Comparison of ENCODE assay signal across 9 cellular contexts in genomic region chr1:24606296-24606605, GRCh38. TPM values are rescaled to one million over a fixed set of nuclear protein-coding genes. Genes with fewer than 3 reads are reported as not detected.
"Had no signal": no experiment of that assay in that cellular context is flagged by ENCODE, and none has a peak within 500 bp of the region (broad histone marks: within the 10 kb centered on the region; RNA-seq: fewer than 3 reads in every experiment).

No MANE protein-coding gene starts in this region.

- H3K4me1 Mint-ChIP-seq: GM23338, H9 had no signal

- ATAC-seq: GM23338 had no signal

- DNase-seq: H9, HCEC 1CT, HFFc6, IMR-90 had no signal

- FAIRE-seq: H1, H54 had no signal

- H3K4me3 Mint-ChIP-seq: GM23338, H9, HFFc6 had no signal

- H3K27ac Mint-ChIP-seq: GM23338, H9, HFFc6 had no signal

- H3K9me3 Mint-ChIP-seq: GM23338, H9, HFFc6 had no signal

- H3K4me2 ChIP-seq: GM23338 had no signal

- H3K27ac ChIP-seq: HL-60 had no signal

- H3K4me3 ChIP-seq: GM23338 had no signal

RNA-seq across cellular contexts. Expression of gene NCMAP, which starts 50.4 kb away (rescaled TPM):
- total RNA-seq: HFFc6, HT1080, IMR-90 had no signal
- polyA plus RNA-seq: IMR-90 had no signal
